ENCODE assay signal across 1 cellular context in genomic region chr17:82056729-82057621, GRCh38.
TF ChIP-seq lines count a peak whose summit lies in the region.

No MANE protein-coding gene starts in this region.

TF ChIP-seq in HepG2, 621 proteins besides CTCF, POLR2A, EP300 and RAD21 (continues in another document):
- TF ChIP-seq HNF1B (CRISPR knock-in tag; IDR thresholded peaks at IDR 0.05), result peak; percentile 68; the same call in 1 of the 2 replicates
- no peak for TF ChIP-seq TOPORS (CRISPR knock-in tag; IDR thresholded peaks at IDR 0.05)
- no peak; the same call in 1 of the 2 replicates for TF ChIP-seq CENPT (CRISPR knock-in tag; IDR thresholded peaks at IDR 0.05; ENCODE audit: low read depth)
- peak; percentile 39; the same call in 1 of the 2 replicates for TF ChIP-seq PAX8 (CRISPR knock-in tag; IDR thresholded peaks at IDR 0.05; ENCODE audit: borderline replicate concordance)
- TF ChIP-seq PBX3 (CRISPR knock-in tag; IDR thresholded peaks at IDR 0.05; ENCODE audit: borderline replicate concordance), result no peak
- TF ChIP-seq ZNF317 (CRISPR knock-in tag; IDR thresholded peaks at IDR 0.05), result peak; percentile 66
- peak; percentile 44; the same call in 1 of the 2 replicates for TF ChIP-seq YEATS2 (CRISPR knock-in tag; IDR thresholded peaks at IDR 0.05; ENCODE audit: borderline replicate concordance)
- peak; percentile 24; the same call in 1 of the 2 replicates for TF ChIP-seq MEIS2 (CRISPR knock-in tag; IDR thresholded peaks at IDR 0.05)
- TF ChIP-seq ZNF740 (CRISPR knock-in tag; IDR thresholded peaks at IDR 0.05), result peak; percentile 95
- peak; percentile 89 for TF ChIP-seq TBX2 (CRISPR knock-in tag; IDR thresholded peaks at IDR 0.05; ENCODE audit: borderline replicate concordance)
- TF ChIP-seq BRF2 (CRISPR knock-in tag; IDR thresholded peaks at IDR 0.05), result 0 out of 2 replicates have a peak, but pooled peaks have one; percentile 13
- no peak for TF ChIP-seq PPARG (CRISPR knock-in tag; conservative IDR thresholded peaks at IDR 0.05)
- 0 out of 2 replicates have a peak, but pooled peaks have one; percentile 23 for TF ChIP-seq ZNF160 (CRISPR knock-in tag; IDR thresholded peaks at IDR 0.05)
- peak; percentile 59; the same call in 1 of the 2 replicates for TF ChIP-seq THAP9 (CRISPR knock-in tag; IDR thresholded peaks at IDR 0.05; ENCODE audit: borderline replicate concordance)
- peak; percentile 69; the same call in 1 of the 2 replicates for TF ChIP-seq RBAK (CRISPR knock-in tag; IDR thresholded peaks at IDR 0.05)
- TF ChIP-seq ZNF547 (CRISPR knock-in tag; IDR thresholded peaks at IDR 0.05), result peak; percentile 54; the same call in 1 of the 2 replicates
- peak; percentile 96 for TF ChIP-seq HIC2 (CRISPR knock-in tag; IDR thresholded peaks at IDR 0.05; ENCODE audit: low read depth)
- TF ChIP-seq ZNF430 (CRISPR knock-in tag; IDR thresholded peaks at IDR 0.05), result 0 out of 2 replicates have a peak, but pooled peaks have one; percentile 63
- no peak; the same call in 1 of the 2 replicates for TF ChIP-seq NFKB2 (CRISPR knock-in tag; IDR thresholded peaks at IDR 0.05; ENCODE audit: borderline replicate concordance)
- no peak for TF ChIP-seq SMAD3 (CRISPR knock-in tag; IDR thresholded peaks at IDR 0.05)
- TF ChIP-seq ZNF879 (CRISPR knock-in tag; IDR thresholded peaks at IDR 0.05), result 0 out of 2 replicates have a peak, but pooled peaks have one; percentile 4
- TF ChIP-seq ASH2L (IDR thresholded peaks at IDR 0.05; ENCODE audit: insufficient read length, low read depth, low read length), result peak; percentile 59
- peak; percentile 94 for TF ChIP-seq AGO2 (optimal IDR thresholded peaks at IDR 0.05; ENCODE audit: low read depth, low read length)
- peak; percentile 69 for TF ChIP-seq ZNF331 (CRISPR knock-in tag; IDR thresholded peaks at IDR 0.05)
- TF ChIP-seq ZNF567 (CRISPR knock-in tag; IDR thresholded peaks at IDR 0.05; ENCODE audit: borderline replicate concordance), result peak; percentile 47; the same call in 1 of the 2 replicates
- peak; percentile 71 for TF ChIP-seq GMEB1 (CRISPR knock-in tag; IDR thresholded peaks at IDR 0.05; ENCODE audit: borderline replicate concordance)
- TF ChIP-seq ZBTB46 (CRISPR knock-in tag; IDR thresholded peaks at IDR 0.05; ENCODE audit: borderline replicate concordance), result peak; percentile 87; the same call in 1 of the 2 replicates
- TF ChIP-seq GZF1 (CRISPR knock-in tag; IDR thresholded peaks at IDR 0.05), result 0 out of 2 replicates have a peak, but pooled peaks have one; percentile 20
- TF ChIP-seq ZNF747 (CRISPR knock-in tag; IDR thresholded peaks at IDR 0.05; ENCODE audit: borderline replicate concordance), result peak; percentile 79
- peak; percentile 61; the same call in 1 of the 2 replicates for TF ChIP-seq ZBED4 (CRISPR knock-in tag; IDR thresholded peaks at IDR 0.05; ENCODE audit: borderline replicate concordance)
- no peak for TF ChIP-seq GPN1 (CRISPR knock-in tag; IDR thresholded peaks at IDR 0.05; ENCODE audit: borderline replicate concordance)
- TF ChIP-seq DPF2 (CRISPR knock-in tag; IDR thresholded peaks at IDR 0.05; ENCODE audit: borderline replicate concordance, low read depth), result 0 out of 2 replicates have a peak, but pooled peaks have one; percentile 40
- peak; percentile 95 for TF ChIP-seq HNF4G (IDR thresholded peaks at IDR 0.05; ENCODE audit: borderline replicate concordance, low read depth, low read length)
- peak; percentile 96 for TF ChIP-seq HNF4G (CRISPR knock-in tag; IDR thresholded peaks at IDR 0.05; ENCODE audit: borderline replicate concordance, low read depth)
- peak; percentile 100 for TF ChIP-seq ZNF687 (CRISPR knock-in tag; IDR thresholded peaks at IDR 0.05)
